14 cellular contexts compared by ENCODE assay signal in genomic region chr16:76668207-76668725, GRCh38.
A peak's percentile ranks its signal among the peaks of the same experiment; 100 is the strongest.
DNase-seq lines count a peak whose midpoint lies in the region; ATAC-seq and TF ChIP-seq lines count a peak whose summit lies in the region.
"Had no signal": no experiment of that assay in that cellular context is flagged by ENCODE, and none has a peak within 500 bp of the region (broad histone marks: within the 10 kb centered on the region; RNA-seq: fewer than 3 reads in every experiment).

No MANE protein-coding gene starts in this region.

- intact Hi-C loops in colonic mucosa (cut with DNase I): loop anchor here (10.0 kb wide), 1 partner anchor 497 kb away; no protein-coding TSS in a partner anchor

- no peaks in the 10 kb centered on the region for H3K4me1 ChIP-seq in OCI-LY3 (ENCODE audit: low read length)
- no peaks in the 10 kb centered on the region for H3K4me1 ChIP-seq in hepatocyte (ENCODE audit: insufficient read depth)
- no peaks in the 10 kb centered on the region for H3K4me1 ChIP-seq in colonic mucosa
- H3K4me1 ChIP-seq: adrenal gland, foreskin keratinocyte had no signal

- no peak overlapping the region for H3K27ac ChIP-seq in OCI-LY3 (ENCODE audit: low read length)
- no peak overlapping the region for H3K27ac ChIP-seq in hepatocyte
- H3K27ac ChIP-seq in colonic mucosa: no peak overlapping the region
- H3K27ac ChIP-seq: adrenal gland, foreskin keratinocyte, GM23248 had no signal

- H2AFZ ChIP-seq in OCI-LY3 (ENCODE audit: low read depth, low read length): no peak overlapping the region
- no peak overlapping the region for H2AFZ ChIP-seq in hepatocyte
- H2AFZ ChIP-seq: GM23248 had no signal

- 84% methylated on average over 8 of the region's 8 CpGs for WGBS in hepatocyte (ENCODE audit: low lambda C conversion rate, missing lambda C conversion rate)

- H3K27me3 ChIP-seq in OCI-LY3 (ENCODE audit: low read depth, low read length): no peaks in the 10 kb centered on the region
- H3K27me3 ChIP-seq in hepatocyte: peaks cover 2% of the 10 kb centered on the region
- no peaks in the 10 kb centered on the region for H3K27me3 ChIP-seq in colonic mucosa
- H3K27me3 ChIP-seq: adrenal gland, foreskin keratinocyte had no signal

- H3K79me2 ChIP-seq in OCI-LY3 (ENCODE audit: low read length) (no peaks in the 10 kb centered on the region), hepatocyte (no peaks in the 10 kb centered on the region)

- H3K4me3 ChIP-seq in OCI-LY3 (ENCODE audit: low read length) (no peak overlapping the region), hepatocyte (no peak overlapping the region), colonic mucosa (no peak overlapping the region)
- H3K4me3 ChIP-seq: adrenal gland, GM23248 had no signal

- H3K4me2 ChIP-seq in OCI-LY3 (ENCODE audit: low read length) (no peak overlapping the region), hepatocyte (no peak overlapping the region)

- H3K9ac ChIP-seq in OCI-LY3 (ENCODE audit: low read length): no peak overlapping the region
- H3K9ac ChIP-seq in colonic mucosa (ENCODE audit: low read depth in 2 of 2, low read length in 2 of 2): no peak overlapping the region
- H3K9ac ChIP-seq: GM23248 had no signal

- DNase-seq in CMK (ENCODE audit: low read depth): peak; percentile 52
- DNase-seq in hepatocyte (ENCODE audit: low spot score): peak; percentile 48
- DNase-seq in colonic mucosa: no peak
- DNase-seq in NCI-H1105 treated with DMSO at 0.1 percent for 48 hours (lab: John Stamatoyannopoulos, UW): no peak
- DNase-seq: adrenal gland, AML-193, caudate nucleus, foreskin keratinocyte, GM23248, NCI-H2081 treated with DMSO at 0.1 percent for 48 hours had no signal

- H3K36me3 ChIP-seq in OCI-LY3 (replicated peaks; ENCODE audit: low read depth, low read length) (no peaks in the 10 kb centered on the region), hepatocyte (replicated peaks; ENCODE audit: insufficient read depth, low read depth) (no peaks in the 10 kb centered on the region), colonic mucosa (no peaks in the 10 kb centered on the region)
- H3K36me3 ChIP-seq: adrenal gland had no signal

- no peaks in the 10 kb centered on the region for H3K9me3 ChIP-seq in OCI-LY3 (ENCODE audit: insufficient read depth, low read length)
- H3K9me3 ChIP-seq in hepatocyte (ENCODE audit: low read depth): no peaks in the 10 kb centered on the region
- H3K9me3 ChIP-seq in colonic mucosa: no peaks in the 10 kb centered on the region
- H3K9me3 ChIP-seq: adrenal gland had no signal

- H3K9me2 ChIP-seq in hepatocyte (replicated peaks; ENCODE audit: insufficient read depth): no peaks in the 10 kb centered on the region

- ATAC-seq in HG03095 (IDR thresholded peaks at IDR 0.05; ENCODE audit: unreplicated experiment): no peak
- ATAC-seq: foreskin keratinocyte; natural killer cell treated with Interleukin-12 subunit alpha and Interleukin-12 subunit beta and Interleukin-15 and Interleukin-18, amount 100 ng/mL, for 72 hours had no signal

- TF ChIP-seq CTCF in GM12874 (IDR thresholded peaks at IDR 0.05; ENCODE audit: insufficient read depth, low read depth, low read length) (0 out of 2 replicates have a peak, but pooled peaks have one; percentile 1), OCI-LY3 (IDR thresholded peaks at IDR 0.05; ENCODE audit: low read depth, low read length) (peak; percentile 13; the same call in 1 of the 2 replicates), hepatocyte (IDR thresholded peaks at IDR 0.05; ENCODE audit: poor library complexity) (peak; percentile 7), colonic mucosa (IDR thresholded peaks at IDR 0.05) (no peak)

- H4K20me1 ChIP-seq in OCI-LY3 (ENCODE audit: insufficient read depth, low read length) (peaks cover 36% of the 10 kb centered on the region; the same call in 1 of the 2 replicates), hepatocyte (ENCODE audit: insufficient read depth, poor library complexity, severe bottlenecking) (no peaks in the 10 kb centered on the region)

Comparison
In these comparisons a context has a peak if more than half of its experiments do, and no peak if none do; other contexts are left out.
1. DNase-seq: peak in CMK (single experiment) and hepatocyte (single experiment); none in colonic mucosa (single experiment) and NCI-H1105 treated with DMSO at 0.1 percent for 48 hours (single experiment).